ENCODE assay signal across 8 cellular contexts in the genomic region with DNA sequence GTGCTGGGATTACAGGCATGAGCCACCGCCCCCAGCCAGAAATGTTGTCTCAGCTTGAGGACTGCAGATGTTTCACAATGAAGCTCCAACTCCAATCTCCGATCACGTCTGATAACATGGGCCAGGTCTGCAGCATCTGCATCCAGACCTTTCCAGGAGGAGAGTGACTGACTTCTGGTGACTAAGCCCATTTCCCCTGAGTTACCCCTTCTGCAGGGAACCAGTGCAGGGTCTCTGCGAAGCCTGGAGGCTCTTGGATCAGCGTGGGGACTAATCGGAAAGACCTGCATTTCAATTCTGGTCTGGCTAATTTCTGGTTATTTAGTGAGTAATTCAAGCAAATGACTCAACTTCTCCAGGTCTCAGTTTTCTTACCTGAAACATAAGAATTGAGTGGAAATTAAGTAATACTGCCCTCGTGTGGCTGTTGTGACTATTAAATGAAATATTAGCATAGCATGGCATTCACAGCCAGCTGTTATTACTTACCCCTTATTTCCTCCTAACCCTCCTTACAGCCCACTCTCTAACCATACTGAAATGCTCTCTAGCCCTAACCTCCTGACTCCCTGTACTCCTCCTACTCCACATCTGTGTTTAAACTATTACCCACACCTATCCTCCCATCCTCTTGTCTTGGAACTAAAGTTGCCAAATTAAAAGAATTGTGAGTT. TPM values are rescaled to one million over a fixed set of nuclear protein-coding genes. Genes with fewer than 3 reads are reported as not detected.
A peak's percentile ranks its signal among the peaks of the same experiment; 100 is the strongest.
DNase-seq lines count a peak whose midpoint lies in the region; ATAC-seq and TF ChIP-seq lines count a peak whose summit lies in the region.

No MANE protein-coding gene starts in this region.

- in situ Hi-C loops in gastrocnemius medialis (cut with MboI; ENCODE audit: low sequenced_read_pairs in 4 of 4), result loop anchor here in 1 of 4 donors (5.0 to 25.0 kb wide), 2 partner anchors 92 to 872 kb away; partner anchors contain the start of gene NDFIP1

- H3K27ac ChIP-seq in HL-60 (replicated peaks) (peak overlapping the region; percentile 79), RWPE2 (ENCODE audit: poor library complexity, severe bottlenecking) (peak overlapping the region; percentile 68), left ventricle myocardium inferior (replicated peaks) (peak overlapping the region; percentile 88), gastrocnemius medialis (peak overlapping the region; percentile 91 to 99 (median 98))

- peaks cover 9% of the 10 kb centered on the region for H3K36me3 ChIP-seq in RWPE2 (ENCODE audit: low read depth)
- no peaks in the 10 kb centered on the region for H3K36me3 ChIP-seq in left ventricle myocardium inferior
- no peaks in the 10 kb centered on the region for H3K36me3 ChIP-seq in gastrocnemius medialis

- intact Hi-C loops in left ventricle myocardium inferior (cut with micrococcal nuclease) (no loop called here), gastrocnemius medialis (cut with DNase I; ENCODE audit: low total_unique reads) (loop anchor here (2.0 to 5.0 kb wide), 3 partner anchors 22 to 127 kb away; partner anchors contain the start of gene NDFIP1)

- H3K27me3 ChIP-seq in HL-60 (ENCODE audit: insufficient read depth, poor library complexity, severe bottlenecking), result no peaks in the 10 kb centered on the region
- no peaks in the 10 kb centered on the region for H3K27me3 ChIP-seq in RWPE2 (ENCODE audit: insufficient read depth, poor library complexity, severe bottlenecking)
- no peaks in the 10 kb centered on the region for H3K27me3 ChIP-seq in left ventricle myocardium inferior (ENCODE audit: low read depth)
- H3K27me3 ChIP-seq in gastrocnemius medialis, result no peaks in the 10 kb centered on the region

- peaks cover 76% of the 10 kb centered on the region for H3K4me1 Mint-ChIP-seq in activated naive CD4-positive, alpha-beta T cell treated with anti-CD3 and anti-CD28 coated beads, Interleukin-2, amount 50 U/mL, for 24 hours

- H3K4me3 ChIP-seq in HL-60 (replicated peaks; ENCODE audit: insufficient read depth, low read length), result no peak overlapping the region
- no peak overlapping the region for H3K4me3 ChIP-seq in RWPE2 (ENCODE audit: severe bottlenecking)
- no peak overlapping the region for H3K4me3 ChIP-seq in left ventricle myocardium inferior
- H3K4me3 ChIP-seq in gastrocnemius medialis, result no peak overlapping the region

- ATAC-seq in RWPE2 (ENCODE audit: low read depth) (peak; percentile 74), gastrocnemius medialis (no peak), HG02852 (IDR thresholded peaks at IDR 0.05; ENCODE audit: unreplicated experiment) (no peak)

- TF ChIP-seq CTCF in HL-60 (IDR thresholded peaks at IDR 0.05; ENCODE audit: insufficient read depth, low read length), result peak; percentile 24
- TF ChIP-seq CTCF in RWPE2 (IDR thresholded peaks at IDR 0.05; ENCODE audit: poor library complexity, severe bottlenecking), result peak; percentile 91
- TF ChIP-seq CTCF in left ventricle myocardium inferior (IDR thresholded peaks at IDR 0.05; ENCODE audit: borderline replicate concordance), result peak; percentile 66
- TF ChIP-seq CTCF in gastrocnemius medialis (IDR thresholded peaks at IDR 0.05 in 4 of 5, conservative IDR thresholded peaks at IDR 0.05 in 1 of 5), result peak; percentile 22 to 58 (median 43)

- no peaks in the 10 kb centered on the region for H3K27me3 Mint-ChIP-seq in activated naive CD4-positive, alpha-beta T cell treated with anti-CD3 and anti-CD28 coated beads, Interleukin-2, amount 50 U/mL, for 24 hours

- peak overlapping the region; percentile 94 for H3K27ac Mint-ChIP-seq in activated naive CD4-positive, alpha-beta T cell treated with anti-CD3 and anti-CD28 coated beads, Interleukin-2, amount 50 U/mL, for 24 hours

- H3K9me3 Mint-ChIP-seq in activated naive CD4-positive, alpha-beta T cell treated with anti-CD3 and anti-CD28 coated beads, Interleukin-2, amount 50 U/mL, for 24 hours, result no peaks in the 10 kb centered on the region

- TF ChIP-seq POLR2A in gastrocnemius medialis (IDR thresholded peaks at IDR 0.05), result no peak

- H3K4me1 ChIP-seq in RWPE2 (ENCODE audit: insufficient read depth, poor library complexity, severe bottlenecking), result peaks cover 34% of the 10 kb centered on the region
- H3K4me1 ChIP-seq in left ventricle myocardium inferior, result peaks cover 37% of the 10 kb centered on the region
- peaks cover 15 to 19% of the 10 kb centered on the region in 2 donors for H3K4me1 ChIP-seq in gastrocnemius medialis

- H3K9me3 ChIP-seq in RWPE2 (ENCODE audit: severe bottlenecking) (no peaks in the 10 kb centered on the region), left ventricle myocardium inferior (replicated peaks) (peaks cover under 1% of the 10 kb centered on the region), gastrocnemius medialis (no peaks in the 10 kb centered on the region)

- DNase-seq in NOMO-1 (lab: John Stamatoyannopoulos, UW; ENCODE audit: unreplicated experiment in 2 of 2) (peak; percentile 38 to 61), NOMO-1 treated with dmso at 0.1 percent for 144 hours (lab: John Stamatoyannopoulos, UW; ENCODE audit: unreplicated experiment) (no peak), HL-60 (ENCODE audit: low read depth in 1 of 2, low spot score in 1 of 2) (peak in 1 of 2 experiments; percentile 61), RWPE2 (ENCODE audit: low spot score) (no peak), left ventricle myocardium inferior (no peak), gastrocnemius medialis (no peak)

- peaks cover 6% of the 10 kb centered on the region for H3K36me3 Mint-ChIP-seq in activated naive CD4-positive, alpha-beta T cell treated with anti-CD3 and anti-CD28 coated beads, Interleukin-2, amount 50 U/mL, for 24 hours

- H3K4me3 Mint-ChIP-seq in activated naive CD4-positive, alpha-beta T cell treated with anti-CD3 and anti-CD28 coated beads, Interleukin-2, amount 50 U/mL, for 24 hours, result peak overlapping the region; percentile 47

RNA-seq across cellular contexts. Expression of gene GNPDA1, which starts 2.2 kb away (rescaled TPM):
- total RNA-seq in left ventricle myocardium inferior, result 24.3 TPM
- 10 to 100 TPM; 22.3 to 50.0 (median 47.3) TPM for total RNA-seq in gastrocnemius medialis

RNA-seq across cellular contexts. Expression of gene RNF14, which starts 46.1 kb away (rescaled TPM):
- total RNA-seq in left ventricle myocardium inferior (120 TPM), gastrocnemius medialis (100 to 1,000 TPM in 1 of 4 donors, 10 to 100 TPM in 3; 71.4 to 107 (median 84.5) TPM)

RNA-seq across cellular contexts. Expression of gene PCDH12, which starts 57.0 kb away (rescaled TPM):
- total RNA-seq in left ventricle myocardium inferior (7.6 TPM), gastrocnemius medialis (10 to 100 TPM in 1 of 4 donors, 1 to 10 TPM in 3; 2.1 to 13.6 (median 3.6) TPM)

Comparison
In these comparisons a context has a peak if more than half of its experiments do, and no peak if none do; other contexts are left out.
1. DNase-seq: peak in NOMO-1 (2 of 2); none in NOMO-1 treated with dmso at 0.1 percent for 144 hours (single experiment), RWPE2 (single experiment), left ventricle myocardium inferior (single experiment) and gastrocnemius medialis (0 of 2).
2. CTCF ChIP-seq: peak in every context shown above with its lines; median percentile 91 in RWPE2; 66 in left ventricle myocardium inferior; 43 in gastrocnemius medialis; 24 in HL-60.
3. Peak in every context shown above with its lines, with median percentiles within 50 percentile points of each other: H3K27ac ChIP-seq.